ENCODE assay signal across 15 cellular contexts in genomic region chr9:128242124-128242523, GRCh38. TPM values are rescaled to one million over a fixed set of nuclear protein-coding genes. Genes with fewer than 3 reads are reported as not detected.
"Had no signal": no experiment of that assay in that cellular context is flagged by ENCODE, and none has a peak within 500 bp of the region (broad histone marks: within the 10 kb centered on the region; RNA-seq: fewer than 3 reads in every experiment).

No MANE protein-coding gene starts in this region.

- H3K27me3 ChIP-seq: transverse colon had no signal

- H3K9me3 ChIP-seq: transverse colon had no signal

- DNase-seq: activated CD4-positive, alpha-beta T cell treated with anti-CD3 and anti-CD28 coated beads for 1 hour; activated CD4-positive, alpha-beta T cell treated with anti-CD3 and anti-CD28 coated beads, Interleukin-2, amount 50 U/mL, for 4 hours; activated naive CD4-positive, alpha-beta T cell; activated naive CD8-positive, alpha-beta T cell treated with anti-CD3 and anti-CD28 coated beads, Interleukin-2, amount 10 ng/mL, durations not matched to agents 7 days and 5 days; activated T-cell treated with anti-CD3 and anti-CD28 coated beads for 4 hours; anterior cingulate cortex; effector memory CD8-positive, alpha-beta T cell; hypothalamus; kidney glomerular epithelial cell; retina; SHP77 treated with DMSO at 0.1 percent for 48 hours; transverse colon had no signal

- H3K27ac Mint-ChIP-seq: activated naive CD8-positive, alpha-beta T cell treated with anti-CD3 and anti-CD28 coated beads, Interleukin-2, amount 10 ng/mL, durations not matched to agents 7 days and 5 days; effector memory CD8-positive, alpha-beta T cell had no signal

- H3K36me3 ChIP-seq: transverse colon had no signal

- H3K4me3 ChIP-seq: transverse colon had no signal

- H3K4me3 Mint-ChIP-seq: activated naive CD8-positive, alpha-beta T cell treated with anti-CD3 and anti-CD28 coated beads, Interleukin-2, amount 10 ng/mL, durations not matched to agents 7 days and 5 days; dendritic cell treated with granulocyte-macrophage colony-stimulating factor and Interleukin-4, amounts not matched to agents 40 ng/mL and 50 ng/mL, for 4 days; effector memory CD8-positive, alpha-beta T cell had no signal

- H3K36me3 Mint-ChIP-seq: activated naive CD8-positive, alpha-beta T cell treated with anti-CD3 and anti-CD28 coated beads, Interleukin-2, amount 10 ng/mL, durations not matched to agents 7 days and 5 days had no signal

- H3K27ac ChIP-seq: epithelial cell of prostate had no signal

- H3K9me3 Mint-ChIP-seq: activated naive CD8-positive, alpha-beta T cell treated with anti-CD3 and anti-CD28 coated beads, Interleukin-2, amount 10 ng/mL, durations not matched to agents 7 days and 5 days; dendritic cell treated with granulocyte-macrophage colony-stimulating factor and Interleukin-4, amounts not matched to agents 40 ng/mL and 50 ng/mL, for 4 days; effector memory CD8-positive, alpha-beta T cell had no signal

RNA-seq across cellular contexts. Expression of gene DNM1, which starts 38.9 kb away (rescaled TPM):
- total RNA-seq: myocyte had no signal
